In the genomic region with DNA sequence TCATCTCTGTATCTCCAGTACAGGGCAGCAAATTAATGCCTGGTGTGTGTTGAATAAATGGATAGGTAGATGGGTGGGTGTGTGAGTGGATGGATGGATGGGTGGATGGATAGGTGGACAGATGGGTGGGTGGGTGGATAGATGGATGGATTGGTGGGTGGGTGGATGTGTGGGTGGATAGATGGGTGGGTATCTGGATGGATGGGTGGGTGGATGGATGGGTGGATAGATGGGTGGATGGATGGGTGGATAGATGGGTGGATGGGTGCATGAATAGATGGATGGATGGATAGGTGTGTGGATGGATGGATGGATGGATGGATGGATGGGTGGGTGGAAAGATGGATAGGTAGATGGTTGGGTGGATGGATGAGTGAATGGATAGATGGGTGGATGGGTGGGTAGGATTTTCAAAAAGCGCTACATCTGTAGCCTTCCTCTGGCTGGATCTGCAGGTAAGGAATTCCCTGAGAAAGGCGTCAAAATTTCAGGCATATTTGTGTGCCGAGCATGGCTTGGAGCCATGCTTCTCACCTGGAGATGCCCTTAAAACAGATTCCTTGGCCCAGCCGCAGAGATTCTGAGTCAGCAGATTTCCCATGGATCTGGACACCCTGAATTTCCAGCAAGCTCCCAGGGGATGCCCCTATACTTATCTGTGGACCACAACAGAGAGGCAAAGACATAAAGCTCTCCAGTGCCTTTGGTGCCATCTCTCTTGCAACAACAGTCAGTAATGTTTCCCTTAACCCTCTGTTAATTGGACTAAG, we compare ENCODE assay signal across 18 cellular contexts.
"Had no signal": no experiment of that assay in that cellular context is flagged by ENCODE, and none has a peak within 500 bp of the region (broad histone marks: within the 10 kb centered on the region; RNA-seq: fewer than 3 reads in every experiment).

No MANE protein-coding gene starts in this region.

- H3K4me3 Mint-ChIP-seq: naive thymus-derived CD4-positive, alpha-beta T cell; nephron progenitor cell had no signal

- H3K27ac ChIP-seq: dorsolateral prefrontal cortex, neutrophil, stomach, thoracic aorta, transverse colon had no signal

- H3K36me3 Mint-ChIP-seq: naive thymus-derived CD4-positive, alpha-beta T cell had no signal

- H3K9me3 ChIP-seq: thoracic aorta, transverse colon had no signal

- H3K4me1 Mint-ChIP-seq: naive thymus-derived CD4-positive, alpha-beta T cell had no signal

- H3K4me1 ChIP-seq: stomach, transverse colon had no signal

- ATAC-seq: left lobe of liver; naive thymus-derived CD4-positive, alpha-beta T cell had no signal

- H3K9me3 Mint-ChIP-seq: nephron progenitor cell had no signal

- H3K36me3 ChIP-seq: neutrophil, stomach, thoracic aorta, transverse colon had no signal

- H3K27ac Mint-ChIP-seq: naive thymus-derived CD4-positive, alpha-beta T cell; nephron progenitor cell had no signal

- H3K4me3 ChIP-seq: dorsolateral prefrontal cortex, stomach, thoracic aorta, transverse colon had no signal

- FAIRE-seq: islet of Langerhans, small intestine had no signal

- DNase-seq: cortex of kidney; effector CD8-positive, alpha-beta T cell; foreskin melanocyte; hypothalamus; mammary epithelial cell; naive thymus-derived CD4-positive, alpha-beta T cell; nephron progenitor cell; small intestine; stimulated activated CD4-positive, alpha-beta T cell treated with anti-CD3 and anti-CD28 coated beads, Interleukin-12 subunit alpha, Interleukin-12 subunit beta, amount 100 ng/mL, for 4 hours; stimulated activated naive CD4-positive, alpha-beta T cell; stomach; substantia nigra; transverse colon had no signal
